Comparison of ENCODE assay signal across 29 cellular contexts in genomic region chr3:39936848-39937247, GRCh38.
"Had no signal": no experiment of that assay in that cellular context is flagged by ENCODE, and none has a peak within 500 bp of the region (broad histone marks: within the 10 kb centered on the region; RNA-seq: fewer than 3 reads in every experiment).

No MANE protein-coding gene starts in this region.

- H3K9me3 ChIP-seq: MG63 had no signal

- H3K27ac Mint-ChIP-seq: activated B cell treated with CpG ODN at 0.5 μM for 24 hours; activated CD4-positive, alpha-beta memory T cell treated with anti-CD3 and anti-CD28 coated beads, Interleukin-2, amount 10 ng/mL, durations not matched to agents 7 days and 5 days; activated naive CD4-positive, alpha-beta T cell treated with anti-CD3 and anti-CD28 coated beads, Interleukin-2, amount 10 ng/mL, durations not matched to agents 7 days and 5 days; activated naive CD8-positive, alpha-beta T cell treated with anti-CD3 and anti-CD28 coated beads for 36 hours; activated T-helper 17 cell treated with anti-CD3 and anti-CD28 coated beads, Interleukin-2, amount 50 U/mL, for 72 hours; T-cell had no signal

- H3K9me3 Mint-ChIP-seq: activated B cell treated with CpG ODN at 0.5 μM for 24 hours; activated CD4-positive, alpha-beta memory T cell treated with anti-CD3 and anti-CD28 coated beads, Interleukin-2, amount 10 ng/mL, durations not matched to agents 7 days and 5 days; activated naive CD4-positive, alpha-beta T cell treated with anti-CD3 and anti-CD28 coated beads, Interleukin-2, amount 10 ng/mL, durations not matched to agents 7 days and 5 days; activated naive CD8-positive, alpha-beta T cell treated with anti-CD3 and anti-CD28 coated beads for 36 hours; activated T-helper 17 cell treated with anti-CD3 and anti-CD28 coated beads, Interleukin-2, amount 50 U/mL, for 72 hours; central memory CD8-positive, alpha-beta T cell had no signal

- FAIRE-seq: bronchial epithelial cell, TTC549 had no signal

- H3K27ac ChIP-seq: SK-N-MC had no signal

- H3K4me3 ChIP-seq: MG63, SK-N-MC had no signal

- H3K36me3 Mint-ChIP-seq: activated naive CD4-positive, alpha-beta T cell treated with anti-CD3 and anti-CD28 coated beads, Interleukin-2, amount 10 ng/mL, durations not matched to agents 7 days and 5 days; activated naive CD8-positive, alpha-beta T cell treated with anti-CD3 and anti-CD28 coated beads for 36 hours; T-cell had no signal

- H3K36me3 ChIP-seq: MG63 had no signal

- DNase-seq: activated B cell treated with CpG ODN at 0.5 μM for 24 hours; activated CD4-positive, alpha-beta memory T cell treated with anti-CD3 and anti-CD28 coated beads, Interleukin-2, amount 10 ng/mL, durations not matched to agents 7 days and 5 days; activated CD4-positive, alpha-beta T cell treated with anti-CD3 and anti-CD28 coated beads, Interleukin-2, amount 50 U/mL, for 1 hour; activated gamma-delta T cell; activated naive CD4-positive, alpha-beta T cell treated with anti-CD3 and anti-CD28 coated beads, Interleukin-2, amount 10 ng/mL, durations not matched to agents 7 days and 5 days; activated naive CD8-positive, alpha-beta T cell treated with anti-CD3 and anti-CD28 coated beads for 36 hours; activated T-cell treated with anti-CD3 and anti-CD28 coated beads for 4 hours; activated T-cell treated with anti-CD3 and anti-CD28 coated beads, Interleukin-2, amount 50 U/mL, for 48 hours; KBM-7; MG63; MV-4-11; NCI-H1092 treated with DMSO at 0.1 percent for 48 hours; NCI-H1436; NCI-H1694 treated with DMSO at 0.1 percent for 48 hours; NCI-H2029 treated with DMSO at 0.1 percent for 48 hours; NCI-H345; NCI-H510A; NCI-H526 treated with DMSO at 0.1 percent for 48 hours; NCI-H82; RPMI8226; T-cell; T-helper 2 cell; T1000 had no signal

- H3K27me3 ChIP-seq: MG63 had no signal

- H3K4me3 Mint-ChIP-seq: activated B cell treated with CpG ODN at 0.5 μM for 24 hours; activated CD4-positive, alpha-beta memory T cell treated with anti-CD3 and anti-CD28 coated beads, Interleukin-2, amount 10 ng/mL, durations not matched to agents 7 days and 5 days; activated naive CD4-positive, alpha-beta T cell treated with anti-CD3 and anti-CD28 coated beads, Interleukin-2, amount 10 ng/mL, durations not matched to agents 7 days and 5 days; activated naive CD8-positive, alpha-beta T cell treated with anti-CD3 and anti-CD28 coated beads for 36 hours; activated T-helper 17 cell treated with anti-CD3 and anti-CD28 coated beads, Interleukin-2, amount 50 U/mL, for 72 hours; central memory CD8-positive, alpha-beta T cell; T-cell had no signal

- ATAC-seq: activated T-helper 17 cell treated with anti-CD3 and anti-CD28 coated beads, Interleukin-2, amount 50 U/mL, for 72 hours; Panc1; T-cell had no signal

- H3K4me1 Mint-ChIP-seq: activated B cell treated with CpG ODN at 0.5 μM for 24 hours; activated CD4-positive, alpha-beta memory T cell treated with anti-CD3 and anti-CD28 coated beads, Interleukin-2, amount 10 ng/mL, durations not matched to agents 7 days and 5 days; activated naive CD4-positive, alpha-beta T cell treated with anti-CD3 and anti-CD28 coated beads, Interleukin-2, amount 10 ng/mL, durations not matched to agents 7 days and 5 days; activated naive CD8-positive, alpha-beta T cell treated with anti-CD3 and anti-CD28 coated beads for 36 hours; activated T-helper 17 cell treated with anti-CD3 and anti-CD28 coated beads, Interleukin-2, amount 50 U/mL, for 72 hours; central memory CD8-positive, alpha-beta T cell; T-cell had no signal

- H3K27me3 Mint-ChIP-seq: activated CD4-positive, alpha-beta memory T cell treated with anti-CD3 and anti-CD28 coated beads, Interleukin-2, amount 10 ng/mL, durations not matched to agents 7 days and 5 days; activated naive CD4-positive, alpha-beta T cell treated with anti-CD3 and anti-CD28 coated beads, Interleukin-2, amount 10 ng/mL, durations not matched to agents 7 days and 5 days; activated T-helper 17 cell treated with anti-CD3 and anti-CD28 coated beads, Interleukin-2, amount 50 U/mL, for 72 hours; central memory CD8-positive, alpha-beta T cell had no signal
